Comparison of ENCODE assay signal across 8 cellular contexts in the genomic region with DNA sequence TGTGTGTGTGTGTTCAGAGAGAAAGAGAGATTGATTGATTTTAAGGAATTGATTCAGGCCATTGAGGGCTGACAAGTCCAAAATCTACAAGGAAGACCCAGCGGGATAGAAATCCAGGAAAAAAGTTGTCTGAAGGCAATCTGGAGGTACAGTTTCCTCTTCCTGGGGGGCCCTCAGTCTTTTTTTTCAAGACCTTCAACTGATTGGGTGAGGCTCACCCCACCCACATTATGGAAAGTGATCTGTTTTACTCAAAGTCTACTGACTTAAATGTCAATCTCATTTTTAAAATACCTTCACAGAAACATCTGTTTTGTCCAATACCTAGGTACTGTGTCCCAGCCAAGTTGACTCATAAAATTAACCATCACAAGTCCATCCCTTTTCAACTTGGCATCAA.
"Had no signal": no experiment of that assay in that cellular context is flagged by ENCODE, and none has a peak within 500 bp of the region (broad histone marks: within the 10 kb centered on the region; RNA-seq: fewer than 3 reads in every experiment).

No MANE protein-coding gene starts in this region.

- H3K36me3 Mint-ChIP-seq: IgD-negative memory B cell had no signal

- H3K27ac Mint-ChIP-seq: IgD-negative memory B cell had no signal

- H3K9ac ChIP-seq: GM23248 had no signal

- H3K4me3 Mint-ChIP-seq: IgD-negative memory B cell had no signal

- H3K4me1 Mint-ChIP-seq: IgD-negative memory B cell had no signal

- H2AFZ ChIP-seq: GM23248 had no signal

- H3K27ac ChIP-seq: GM23248, HL-60 had no signal

- ATAC-seq: HCT116, HepG2 had no signal

- FAIRE-seq: HepG2 had no signal

- H3K4me3 ChIP-seq: GM23248, HAP-1 had no signal

- DNase-seq: GM23248, GOT3, H7 had no signal

- H3K36me3 ChIP-seq: HAP-1 had no signal

- H3K27me3 Mint-ChIP-seq: IgD-negative memory B cell had no signal

- H3K9me3 ChIP-seq: HAP-1 had no signal
